In the genomic region with DNA sequence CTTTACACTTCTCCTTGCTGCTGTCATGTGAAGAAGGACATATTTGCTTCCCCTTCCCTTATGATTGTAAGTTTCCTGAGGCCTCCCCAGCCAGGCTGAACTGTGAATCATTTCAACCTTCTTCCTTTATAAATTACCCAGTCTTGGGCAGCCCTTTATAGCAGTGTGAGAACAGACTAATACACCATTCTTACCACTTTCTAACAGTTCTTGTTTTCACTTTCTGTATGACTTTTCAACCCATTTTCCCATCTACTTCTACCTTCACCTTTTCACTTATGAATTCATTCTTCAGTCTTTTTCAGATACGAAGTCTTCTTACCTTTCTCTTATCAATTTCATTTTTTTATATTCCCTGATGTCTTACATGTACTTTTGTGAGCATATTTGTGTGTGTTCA, we compare ENCODE assay signal across 9 cellular contexts. TPM values are rescaled to one million over a fixed set of nuclear protein-coding genes. Genes with fewer than 3 reads are reported as not detected.
"Had no signal": no experiment of that assay in that cellular context is flagged by ENCODE, and none has a peak within 500 bp of the region (broad histone marks: within the 10 kb centered on the region; RNA-seq: fewer than 3 reads in every experiment).

No MANE protein-coding gene starts in this region.

- H3K4me1 Mint-ChIP-seq: IgD-negative memory B cell had no signal

- H3K27ac ChIP-seq: HL-60, KMS-11 had no signal

- H3K4me2 ChIP-seq: KMS-11 had no signal

- H3K27ac Mint-ChIP-seq: IgD-negative memory B cell had no signal

- H3K9ac ChIP-seq: KMS-11 had no signal

- H3K36me3 Mint-ChIP-seq: IgD-negative memory B cell had no signal

- H3K4me3 Mint-ChIP-seq: IgD-negative memory B cell had no signal

- H3K27me3 Mint-ChIP-seq: IgD-negative memory B cell had no signal

- DNase-seq: IMR-90, KBM-7, KG1 had no signal

- ATAC-seq: HepG2, K562 had no signal

- H3K4me3 ChIP-seq: K562 had no signal

RNA-seq across cellular contexts. Expression of gene FOXA1, which starts 55.1 kb away (rescaled TPM):
- polyA plus RNA-seq: IgD-negative memory B cell had no signal

RNA-seq across cellular contexts. Expression of gene TTC6, which starts 55.4 kb away (rescaled TPM):
- total RNA-seq: HT1080 had no signal
- polyA plus RNA-seq: IgD-negative memory B cell had no signal
